Comparison of ENCODE assay signal across 19 cellular contexts in the genomic region with DNA sequence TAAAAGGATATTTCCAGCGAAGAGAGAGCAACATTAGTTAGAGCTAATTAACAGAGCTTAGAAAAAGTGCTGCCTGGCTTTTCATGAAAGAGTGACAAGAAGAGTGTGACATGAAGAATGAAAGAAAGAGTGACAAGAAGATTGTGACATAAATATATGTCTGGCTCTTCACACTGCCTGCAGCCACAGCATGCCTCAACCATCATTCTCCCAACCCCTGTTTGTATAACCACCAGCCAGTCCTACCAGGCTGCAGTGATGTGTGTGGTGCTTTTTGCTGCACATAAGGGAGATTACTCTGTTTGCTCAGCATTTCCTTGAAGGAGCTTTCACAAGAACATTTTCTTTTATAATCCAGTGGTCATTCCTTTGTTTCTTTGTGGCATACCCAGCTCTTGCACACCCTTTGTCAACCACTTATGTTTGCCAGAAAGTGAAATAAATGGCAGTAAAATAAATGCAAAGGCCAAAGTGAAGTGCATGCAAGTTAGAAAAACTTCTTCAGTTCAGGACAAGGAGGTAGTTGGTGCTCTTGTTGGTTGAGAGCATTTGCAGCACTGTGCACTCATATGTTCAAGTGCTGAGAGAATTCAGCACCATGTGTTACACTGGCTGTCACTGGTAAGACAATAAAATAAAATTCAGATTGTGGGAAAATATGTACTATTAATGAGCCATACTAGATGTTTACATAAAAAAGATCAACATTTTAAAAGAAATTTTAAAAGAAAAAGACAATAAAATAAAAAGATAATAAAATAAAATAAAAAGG. TPM values are rescaled to one million over a fixed set of nuclear protein-coding genes. Genes with fewer than 3 reads are reported as not detected.
A peak's percentile ranks its signal among the peaks of the same experiment; 100 is the strongest.
DNase-seq lines count a peak whose midpoint lies in the region; ATAC-seq and TF ChIP-seq lines count a peak whose summit lies in the region.
"Had no signal": no experiment of that assay in that cellular context is flagged by ENCODE, and none has a peak within 500 bp of the region (broad histone marks: within the 10 kb centered on the region; RNA-seq: fewer than 3 reads in every experiment).

No MANE protein-coding gene starts in this region.

- 46% methylated on average over 1 of the region's 1 CpG for WGBS in hepatocyte (ENCODE audit: low lambda C conversion rate, missing lambda C conversion rate)
- 75 to 95% methylated on average over 1 of the region's 1 CpG for WGBS in testis, 2 donors

- no peaks in the 10 kb centered on the region for H3K27me3 Mint-ChIP-seq in progenitor cell of endocrine pancreas
- H3K27me3 Mint-ChIP-seq: activated CD4-positive, alpha-beta T cell treated with anti-CD3 and anti-CD28 coated beads for 36 hours; activated naive CD8-positive, alpha-beta T cell; dendritic cell treated with granulocyte-macrophage colony-stimulating factor and Interleukin-4, amounts not matched to agents 40 ng/mL and 50 ng/mL, for 4 days had no signal

- H3K9me3 Mint-ChIP-seq in progenitor cell of endocrine pancreas (ENCODE audit: low read depth) = peaks cover 3% of the 10 kb centered on the region
- H3K9me3 Mint-ChIP-seq: nephron progenitor cell had no signal

- peaks cover 13% of the 10 kb centered on the region for H3K4me1 Mint-ChIP-seq in progenitor cell of endocrine pancreas (ENCODE audit: low read depth)
- H3K4me1 Mint-ChIP-seq: activated CD4-positive, alpha-beta T cell treated with anti-CD3 and anti-CD28 coated beads for 36 hours; B cell had no signal

- no peak for TF ChIP-seq POLR2A in testis (IDR thresholded peaks at IDR 0.05)

- H4K20me1 ChIP-seq in hepatocyte (ENCODE audit: insufficient read depth, poor library complexity, severe bottlenecking) = no peaks in the 10 kb centered on the region

- H3K4me3 Mint-ChIP-seq in progenitor cell of endocrine pancreas (ENCODE audit: low read depth) = no peak overlapping the region
- H3K4me3 Mint-ChIP-seq: activated CD4-positive, alpha-beta T cell treated with anti-CD3 and anti-CD28 coated beads for 36 hours; activated naive CD8-positive, alpha-beta T cell; B cell; dendritic cell treated with granulocyte-macrophage colony-stimulating factor and Interleukin-4, amounts not matched to agents 40 ng/mL and 50 ng/mL, for 4 days; nephron progenitor cell had no signal

- H3K27ac ChIP-seq in VCaP = peak overlapping the region; percentile 32
- peak overlapping the region; percentile 8 for H3K27ac ChIP-seq in hepatocyte
- H3K27ac ChIP-seq in testis = no peak overlapping the region
- H3K27ac ChIP-seq: spleen had no signal

- H3K4me1 ChIP-seq in hepatocyte (ENCODE audit: insufficient read depth) = peaks cover 34% of the 10 kb centered on the region
- H3K4me1 ChIP-seq in testis = no peaks in the 10 kb centered on the region
- H3K4me1 ChIP-seq: spleen had no signal

- DNase-seq in NCI-H2227 (lab: John Stamatoyannopoulos, UW; ENCODE audit: unreplicated experiment) = peak; percentile 3
- DNase-seq in NCI-H2227 treated with DMSO at 0.1 percent for 48 hours (lab: John Stamatoyannopoulos, UW) = no peak
- DNase-seq in hepatocyte (ENCODE audit: low spot score) = peak; percentile 32
- no peak for DNase-seq in progenitor cell of endocrine pancreas (ENCODE audit: low spot score, unreplicated experiment)
- DNase-seq in testis = no peak
- DNase-seq: 8988T; activated CD4-positive, alpha-beta T cell treated with anti-CD3 and anti-CD28 coated beads for 36 hours; COR-L47; left cardiac atrium; NCI-H1105; nephron progenitor cell; spleen; stimulated activated CD4-positive, alpha-beta T cell treated with anti-CD3 and anti-CD28 coated beads, Interleukin-4, amount 100 ng/mL, for 4 hours had no signal

- H3K9me3 ChIP-seq in hepatocyte (ENCODE audit: low read depth) = no peaks in the 10 kb centered on the region
- no peaks in the 10 kb centered on the region for H3K9me3 ChIP-seq in testis
- H3K9me3 ChIP-seq: spleen had no signal

- H3K36me3 ChIP-seq in hepatocyte (replicated peaks; ENCODE audit: insufficient read depth, low read depth) = no peaks in the 10 kb centered on the region
- no peaks in the 10 kb centered on the region for H3K36me3 ChIP-seq in testis (ENCODE audit: low read depth, missing control alignments)
- H3K36me3 ChIP-seq: spleen had no signal

- no peaks in the 10 kb centered on the region for H3K9me2 ChIP-seq in hepatocyte (replicated peaks; ENCODE audit: insufficient read depth)

- H3K27me3 ChIP-seq in hepatocyte = no peaks in the 10 kb centered on the region
- H3K27me3 ChIP-seq in testis = no peaks in the 10 kb centered on the region
- H3K27me3 ChIP-seq: spleen had no signal

- no peak for ATAC-seq in GM18502 (IDR thresholded peaks at IDR 0.05; ENCODE audit: poor library complexity, unreplicated experiment)
- no peak for ATAC-seq in HG03159 (IDR thresholded peaks at IDR 0.05; ENCODE audit: unreplicated experiment)
- ATAC-seq: activated CD4-positive, alpha-beta T cell treated with anti-CD3 and anti-CD28 coated beads for 36 hours had no signal

- H2AFZ ChIP-seq in hepatocyte = no peak overlapping the region

- TF ChIP-seq CTCF in VCaP (conservative IDR thresholded peaks at IDR 0.05) (no peak), hepatocyte (IDR thresholded peaks at IDR 0.05; ENCODE audit: poor library complexity) (no peak), progenitor cell of endocrine pancreas (IDR thresholded peaks at IDR 0.05; ENCODE audit: unreplicated experiment) (no peak), testis (IDR thresholded peaks at IDR 0.05) (no peak)

- H3K79me2 ChIP-seq in hepatocyte = peaks cover 56% of the 10 kb centered on the region

- peak overlapping the region; percentile 31 for H3K4me2 ChIP-seq in hepatocyte

- H3K4me3 ChIP-seq in hepatocyte = no peak overlapping the region
- no peak overlapping the region for H3K4me3 ChIP-seq in testis
- H3K4me3 ChIP-seq: spleen had no signal

- H3K36me3 Mint-ChIP-seq in progenitor cell of endocrine pancreas (ENCODE audit: insufficient read depth) = peaks cover 1% of the 10 kb centered on the region

- peak overlapping the region; percentile 35 for H3K27ac Mint-ChIP-seq in progenitor cell of endocrine pancreas
- H3K27ac Mint-ChIP-seq: activated CD4-positive, alpha-beta T cell treated with anti-CD3 and anti-CD28 coated beads for 36 hours; activated naive CD8-positive, alpha-beta T cell; B cell; dendritic cell treated with granulocyte-macrophage colony-stimulating factor and Interleukin-4, amounts not matched to agents 40 ng/mL and 50 ng/mL, for 4 days; nephron progenitor cell had no signal

- intact Hi-C loops in testis (cut with DNase I; ENCODE audit: low total_unique reads) = no loop called here

RNA-seq across cellular contexts. Expression of a gene that starts 50.6 kb away (rescaled TPM):
- total RNA-seq in hepatocyte (55.1 and 62.1 TPM in 2 replicates), progenitor cell of endocrine pancreas (54.1 and 57.3 TPM in 2 replicates), testis (10 to 100 TPM; 70.2 to 89.2 TPM)
- polyA plus RNA-seq in hepatocyte (25.0 and 35.7 TPM in 2 replicates), testis (ENCODE audit: insufficient read depth, low read depth, low replicate concordance) (13.3 TPM)

Comparison
In these comparisons a context has a peak if more than half of its experiments do, and no peak if none do; other contexts are left out.
1. DNase-seq: peak in NCI-H2227 (single experiment) and hepatocyte (single experiment); none in NCI-H2227 treated with DMSO at 0.1 percent for 48 hours (single experiment), progenitor cell of endocrine pancreas (single experiment) and testis (single experiment).
2. H3K27ac ChIP-seq: peak in VCaP (single experiment) and hepatocyte (single experiment); none in testis (0 of 2).